In genomic region chr3:132662212-132662611, GRCh38 we compare ENCODE assay signal across 14 cellular contexts. TPM values are rescaled to one million over a fixed set of nuclear protein-coding genes. Genes with fewer than 3 reads are reported as not detected.
A peak's percentile ranks its signal among the peaks of the same experiment; 100 is the strongest.
DNase-seq lines count a peak whose midpoint lies in the region; ATAC-seq, FAIRE-seq and TF ChIP-seq lines count a peak whose summit lies in the region.
"Had no signal": no experiment of that assay in that cellular context is flagged by ENCODE, and none has a peak within 500 bp of the region (broad histone marks: within the 10 kb centered on the region; RNA-seq: fewer than 3 reads in every experiment).

No MANE protein-coding gene starts in this region.

- H3K9ac ChIP-seq in SK-N-MC (ENCODE audit: insufficient read length), result peak overlapping the region; percentile 92
- H3K9ac ChIP-seq in endothelial cell of umbilical vein (replicated peaks; ENCODE audit: extremely low read depth, insufficient read depth, low read length), result no peak overlapping the region
- H3K9ac ChIP-seq in trophoblast cell (ENCODE audit: low read length), result no peak overlapping the region

- ATAC-seq in A549 (no peak), HG02885 (IDR thresholded peaks at IDR 0.05; ENCODE audit: poor library complexity, unreplicated experiment) (no peak), HG03469 (IDR thresholded peaks at IDR 0.05; ENCODE audit: unreplicated experiment) (no peak)

- H3K4me1 ChIP-seq in A549 (peaks cover 28% of the 10 kb centered on the region; the same call in 2 of the 3 replicates), endothelial cell of umbilical vein (ENCODE audit: control insufficient read depth, extremely low read depth, insufficient read depth, low read length) (peaks cover 20% of the 10 kb centered on the region), trophoblast cell (ENCODE audit: control insufficient read depth in 1 of 2, insufficient read depth in 2 of 2, low read length in 2 of 2) (peaks cover 0 to 2% of the 10 kb centered on the region in 2 experiments)

- TF ChIP-seq POLR2A in A549 (IDR thresholded peaks at IDR 0.05; ENCODE audit: low read length) (no peak), endothelial cell of umbilical vein (IDR thresholded peaks at IDR 0.05; ENCODE audit: low read depth, low read length) (no peak)

- intact Hi-C loops in endothelial cell of umbilical vein (cut with micrococcal nuclease), result no loop called here

- no peaks in the 10 kb centered on the region for H4K20me1 ChIP-seq in endothelial cell of umbilical vein (replicated peaks; ENCODE audit: control insufficient read depth, extremely low read depth, insufficient read depth, low read length)

- H3K4ac ChIP-seq in trophoblast cell (ENCODE audit: low read depth, low read length), result no peak overlapping the region

- no peak for TF ChIP-seq RAD21 in A549 (conservative IDR thresholded peaks at IDR 0.05 in 1 of 2, IDR thresholded peaks at IDR 0.05 in 1 of 2)

- DNase-seq in A549 (ENCODE audit: low read depth in 1 of 2, low spot score in 1 of 2), result no peak
- DNase-seq in DMS53 treated with DMSO at 0.1 percent for 48 hours (lab: John Stamatoyannopoulos, UW; ENCODE audit: unreplicated experiment), result peak; percentile 65
- no peak for DNase-seq in SK-N-MC (ENCODE audit: low read depth, low spot score)
- no peak for DNase-seq in endothelial cell of umbilical vein (ENCODE audit: low read depth, low spot score)
- no peak for DNase-seq in trophoblast cell
- DNase-seq in stimulated activated CD4-positive, alpha-beta T cell treated with anti-CD3 and anti-CD28 coated beads, Interleukin-2, amount 100 ng/mL, for 24 hours, result no peak
- DNase-seq: activated CD8-positive, alpha-beta memory T cell treated with anti-CD3 and anti-CD28 coated beads, Interleukin-2, amount 50 U/mL, for 48 hours; cerebellar nuclear complex; kidney glomerular epithelial cell; NCI-H1048; NCI-H774; stimulated activated CD4-positive, alpha-beta T cell treated with anti-CD3 and anti-CD28 coated beads, Interleukin-2, amount 100 ng/mL, for 48 hours had no signal

- H2AK5ac ChIP-seq in trophoblast cell (ENCODE audit: low read length), result no peak overlapping the region

- FAIRE-seq in A549 (lab: Jason Lieb, UNC), result no peak
- no peak for FAIRE-seq in endothelial cell of umbilical vein (lab: Jason Lieb, UNC)

- H4K8ac ChIP-seq in trophoblast cell (ENCODE audit: low read depth, low read length), result no peak overlapping the region

- H3K18ac ChIP-seq in trophoblast cell (ENCODE audit: low read length), result no peak overlapping the region

- no peak overlapping the region for H3K27ac ChIP-seq in A549
- no peak overlapping the region for H3K27ac ChIP-seq in SK-N-MC
- no peak overlapping the region for H3K27ac ChIP-seq in endothelial cell of umbilical vein (ENCODE audit: insufficient read depth, low read depth, low read length)
- no peak overlapping the region for H3K27ac ChIP-seq in trophoblast cell (ENCODE audit: low read depth, low read length)

- TF ChIP-seq CTCF in A549 (IDR thresholded peaks at IDR 0.05) (no peak), endothelial cell of umbilical vein (IDR thresholded peaks at IDR 0.05; ENCODE audit: extremely low read depth in 1 of 2, insufficient read depth in 1 of 2, low read depth in 1 of 2, low read length in 2 of 2) (no peak)

- no peak overlapping the region for H2BK120ac ChIP-seq in trophoblast cell (ENCODE audit: insufficient read depth, low read length, poor library complexity)

- no peak overlapping the region for H3K14ac ChIP-seq in trophoblast cell (ENCODE audit: low read length)

- peak overlapping the region; percentile 82 for H3K4me2 ChIP-seq in A549
- peak overlapping the region; percentile 83 for H3K4me2 ChIP-seq in endothelial cell of umbilical vein (ENCODE audit: insufficient read depth, low read length)
- no peak overlapping the region for H3K4me2 ChIP-seq in trophoblast cell (ENCODE audit: low read length)

- H2BK5ac ChIP-seq in trophoblast cell (ENCODE audit: low read depth, low read length, poor library complexity), result no peak overlapping the region

- peaks cover 8% of the 10 kb centered on the region for H3K79me1 ChIP-seq in trophoblast cell (ENCODE audit: low read length)

- peaks cover 31% of the 10 kb centered on the region for H3K79me2 ChIP-seq in endothelial cell of umbilical vein (ENCODE audit: control insufficient read depth, insufficient read depth, low read length)
- H3K79me2 ChIP-seq in trophoblast cell (ENCODE audit: control insufficient read depth, insufficient read depth, low read length, poor library complexity), result peaks cover 5% of the 10 kb centered on the region

- no peak overlapping the region for H4K91ac ChIP-seq in trophoblast cell (ENCODE audit: low read depth, low read length)

- no TSS peak for BruUV-seq in endothelial cell of umbilical vein (replicated peaks; lab: Mats Ljungman, UMichigan)

- CTCF ChIA-PET in A549 (lab: Yijun Ruan, JAX) (interaction anchor here (1.0 kb wide), 1 partner anchor 69 kb away, joined by 3 read pairs; no protein-coding TSS in a partner anchor), endothelial cell of umbilical vein (lab: Charles Lee) (interaction anchor here (1.1 to 1.7 kb wide), 2 partner anchors 20 to 126 kb away, joined by 4 to 6 read pairs; no protein-coding TSS in a partner anchor)

- no peaks in the 10 kb centered on the region for H3K9me3 ChIP-seq in A549
- no peaks in the 10 kb centered on the region for H3K9me3 ChIP-seq in SK-N-MC (ENCODE audit: low read depth, low read length)
- no peaks in the 10 kb centered on the region for H3K9me3 ChIP-seq in endothelial cell of umbilical vein (replicated peaks; ENCODE audit: control insufficient read depth, insufficient read depth, low read length)
- no peaks in the 10 kb centered on the region for H3K9me3 ChIP-seq in trophoblast cell (ENCODE audit: insufficient read depth, low read depth, low read length)

- no peak overlapping the region for H3K4me3 ChIP-seq in A549
- H3K4me3 ChIP-seq in SK-N-MC, result peak overlapping the region; percentile 85; the same call in 1 of the 2 replicates
- H3K4me3 ChIP-seq in endothelial cell of umbilical vein (replicated peaks in 1 of 3; ENCODE audit: insufficient read depth in 1 of 3, low read depth in 1 of 3, low read length in 3 of 3), result peak overlapping the region in 1 of 3 experiments; percentile 71
- no peak overlapping the region for H3K4me3 ChIP-seq in trophoblast cell (ENCODE audit: low read depth, low read length)

- TF ChIP-seq EP300 in A549 (IDR thresholded peaks at IDR 0.05), result no peak

- H3K9me1 ChIP-seq in endothelial cell of umbilical vein (replicated peaks; ENCODE audit: control insufficient read depth, extremely low read depth, insufficient read depth, low read length), result no peaks in the 10 kb centered on the region

- H3K23ac ChIP-seq in trophoblast cell (ENCODE audit: low read length), result no peak overlapping the region

- H2BK12ac ChIP-seq in trophoblast cell (ENCODE audit: low read length), result no peak overlapping the region

- POLR2A ChIA-PET in A549 (lab: Yijun Ruan, JAX), result no interaction called here
- POLR2A ChIA-PET in endothelial cell of umbilical vein (lab: Charles Lee), result no interaction called here

- H3K36me3 ChIP-seq in SK-N-MC (ENCODE audit: insufficient read depth, low read length) (peaks cover 20% of the 10 kb centered on the region), endothelial cell of umbilical vein (ENCODE audit: control insufficient read depth in 2 of 2, extremely low read depth in 1 of 2, insufficient read depth in 2 of 2, low read length in 2 of 2) (no peaks in the 10 kb centered on the region), trophoblast cell (ENCODE audit: control insufficient read depth in 1 of 2, insufficient read depth in 2 of 2, low read length in 2 of 2) (no peaks in the 10 kb centered on the region)

- no peak overlapping the region for H4K12ac ChIP-seq in trophoblast cell (ENCODE audit: low read depth, low read length)

- H3K27me3 ChIP-seq in endothelial cell of umbilical vein (ENCODE audit: control insufficient read depth in 2 of 2, insufficient read depth in 2 of 2, low read length in 2 of 2) (no peaks in the 10 kb centered on the region), trophoblast cell (ENCODE audit: insufficient read depth, low read length) (no peaks in the 10 kb centered on the region)

- no peak overlapping the region for H2AFZ ChIP-seq in endothelial cell of umbilical vein (ENCODE audit: low read depth, low read length)
- no peak overlapping the region for H2AFZ ChIP-seq in trophoblast cell (ENCODE audit: insufficient read depth, low read length, poor library complexity)

- dilution Hi-C loops in endothelial cell of umbilical vein (cut with MboI; ENCODE audit: extremely low pct_ligation_motif_present, low sequenced_read_pairs), result no loop called here

RNA-seq across cellular contexts. Expression of gene UBA5, which starts 2.1 kb away (rescaled TPM):
- polyA plus RNA-seq in A549 (2011; rRNA removed) (46.4 and 49.1 TPM in 2 replicates), A549 (2017; fragmentation: RNase III; extraction: RNeasy Plus Mini Kit Qiagen cat#74134 plus additional on column Dnase treatment) (41.0 to 44.4 TPM (median 41.8 TPM) in 3 replicates), endothelial cell of umbilical vein (12.6 and 19.7 TPM in 2 replicates)
- polyA plus RNA-seq in A549 (2012; cell fraction: cytosol; rRNA removed), result 26.1 and 28.6 TPM in 2 replicates
- 19.4 and 22.3 TPM in 2 replicates for polyA plus RNA-seq in A549 (2012; cell fraction: nucleus; rRNA removed)
- 19.9 and 22.7 TPM in 2 replicates for polyA minus RNA-seq in A549 (2011; rRNA and poly(A)+ RNA removed)
- 38.1 and 40.9 TPM in 2 replicates for total RNA-seq in endothelial cell of umbilical vein
- polyA plus RNA-seq in endothelial cell of umbilical vein (2011; cell fraction: cytosol; rRNA removed), result 18.8 and 21.6 TPM in 2 replicates
- polyA plus RNA-seq in endothelial cell of umbilical vein (2011; cell fraction: nucleus; rRNA removed), result 40.7 and 53.7 TPM in 2 replicates
- 23.2 and 37.4 TPM in 2 replicates for polyA plus RNA-seq in endothelial cell of umbilical vein (2012)
- 25.2 and 28.1 TPM in 2 replicates for polyA minus RNA-seq in endothelial cell of umbilical vein
- 60.1 TPM for polyA minus RNA-seq in endothelial cell of umbilical vein (2011; cell fraction: cytosol; rRNA and poly(A)+ RNA removed)
- polyA minus RNA-seq in endothelial cell of umbilical vein (2011; cell fraction: nucleus; rRNA and poly(A)+ RNA removed), result 47.1 and 66.0 TPM in 2 replicates
- polyA plus RNA-seq in trophoblast cell (2013), result 27.2 and 29.9 TPM in 2 replicates

RNA-seq across cellular contexts. Expression of gene ACAD11, which starts 2.6 kb away (rescaled TPM):
- polyA plus RNA-seq in A549 (2011; rRNA removed) (19.2 and 22.8 TPM in 2 replicates), A549 (2017; fragmentation: RNase III; extraction: RNeasy Plus Mini Kit Qiagen cat#74134 plus additional on column Dnase treatment) (10.3 to 11.5 TPM (median 10.8 TPM) in 3 replicates), endothelial cell of umbilical vein (13.1 and 17.9 TPM in 2 replicates)
- 3.3 and 4.0 TPM in 2 replicates for polyA plus RNA-seq in A549 (2012; cell fraction: cytosol; rRNA removed)
- polyA plus RNA-seq in A549 (2012; cell fraction: nucleus; rRNA removed), result 9.2 and 11.6 TPM in 2 replicates
- 6.8 and 11.8 TPM in 2 replicates for polyA minus RNA-seq in A549 (2011; rRNA and poly(A)+ RNA removed)
- total RNA-seq in endothelial cell of umbilical vein, result 9.6 and 15.2 TPM in 2 replicates
- polyA plus RNA-seq in endothelial cell of umbilical vein (2011; cell fraction: cytosol; rRNA removed), result 4.6 and 9.2 TPM in 2 replicates
- polyA plus RNA-seq in endothelial cell of umbilical vein (2011; cell fraction: nucleus; rRNA removed), result 151 and 154 TPM in 2 replicates
- polyA plus RNA-seq in endothelial cell of umbilical vein (2012), result 15.5 and 16.8 TPM in 2 replicates
- 18.1 and 37.3 TPM in 2 replicates for polyA minus RNA-seq in endothelial cell of umbilical vein
- 8.4 TPM for polyA minus RNA-seq in endothelial cell of umbilical vein (2011; cell fraction: cytosol; rRNA and poly(A)+ RNA removed)
- 63.0 and 66.1 TPM in 2 replicates for polyA minus RNA-seq in endothelial cell of umbilical vein (2011; cell fraction: nucleus; rRNA and poly(A)+ RNA removed)
- polyA plus RNA-seq in trophoblast cell (2013), result 6.0 and 6.1 TPM in 2 replicates

RNA-seq across cellular contexts. Expression of gene NPHP3, which starts 60.0 kb away (rescaled TPM):
- polyA plus RNA-seq in A549 (2011; rRNA removed) (15.8 and 18.6 TPM in 2 replicates), A549 (2017; fragmentation: RNase III; extraction: RNeasy Plus Mini Kit Qiagen cat#74134 plus additional on column Dnase treatment) (6.5 to 7.6 TPM (median 7.1 TPM) in 3 replicates), endothelial cell of umbilical vein (14.7 and 20.8 TPM in 2 replicates)
- polyA plus RNA-seq in A549 (2012; cell fraction: cytosol; rRNA removed), result 4.4 and 5.6 TPM in 2 replicates
- polyA plus RNA-seq in A549 (2012; cell fraction: nucleus; rRNA removed), result 7.7 and 11.6 TPM in 2 replicates
- 8.6 and 9.9 TPM in 2 replicates for polyA minus RNA-seq in A549 (2011; rRNA and poly(A)+ RNA removed)
- 30.0 and 30.3 TPM in 2 replicates for total RNA-seq in endothelial cell of umbilical vein
- polyA plus RNA-seq in endothelial cell of umbilical vein (2011; cell fraction: cytosol; rRNA removed), result 8.4 and 12.9 TPM in 2 replicates
- polyA plus RNA-seq in endothelial cell of umbilical vein (2011; cell fraction: nucleus; rRNA removed), result 88.0 and 93.7 TPM in 2 replicates
- polyA plus RNA-seq in endothelial cell of umbilical vein (2012), result 12.4 and 16.1 TPM in 2 replicates
- 38.7 and 45.9 TPM in 2 replicates for polyA minus RNA-seq in endothelial cell of umbilical vein
- polyA minus RNA-seq in endothelial cell of umbilical vein (2011; cell fraction: cytosol; rRNA and poly(A)+ RNA removed), result 2.2 TPM
- 45.5 and 57.7 TPM in 2 replicates for polyA minus RNA-seq in endothelial cell of umbilical vein (2011; cell fraction: nucleus; rRNA and poly(A)+ RNA removed)
- polyA plus RNA-seq in trophoblast cell (2013), result 13.7 and 14.7 TPM in 2 replicates
